1 cellular context compared by ENCODE assay signal in the genomic region with DNA sequence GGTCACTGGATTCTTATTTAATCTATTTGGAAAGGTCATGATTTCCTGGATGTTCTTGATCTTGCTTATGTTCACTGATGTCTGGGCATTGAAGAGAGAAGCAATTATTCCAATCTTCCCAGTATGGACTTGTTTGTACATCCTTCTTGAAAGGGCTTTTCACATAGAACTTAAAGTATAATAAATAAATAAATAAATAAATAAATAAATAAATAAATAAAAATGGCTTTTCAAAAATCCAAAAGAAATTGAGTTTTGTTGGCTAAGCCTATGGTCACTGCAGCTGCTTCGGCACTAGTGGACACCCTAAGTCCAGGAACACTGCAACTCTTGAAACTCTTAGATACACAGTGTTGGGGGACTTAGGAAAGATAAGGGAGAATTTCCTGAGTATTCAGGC.
TF ChIP-seq lines count a peak whose summit lies in the region.

No MANE protein-coding gene starts in this region.

TF ChIP-seq in HEK293, 187 proteins besides CTCF, POLR2A, EP300 and RAD21 (continued from another document):
- TF ChIP-seq, protein P1, sequence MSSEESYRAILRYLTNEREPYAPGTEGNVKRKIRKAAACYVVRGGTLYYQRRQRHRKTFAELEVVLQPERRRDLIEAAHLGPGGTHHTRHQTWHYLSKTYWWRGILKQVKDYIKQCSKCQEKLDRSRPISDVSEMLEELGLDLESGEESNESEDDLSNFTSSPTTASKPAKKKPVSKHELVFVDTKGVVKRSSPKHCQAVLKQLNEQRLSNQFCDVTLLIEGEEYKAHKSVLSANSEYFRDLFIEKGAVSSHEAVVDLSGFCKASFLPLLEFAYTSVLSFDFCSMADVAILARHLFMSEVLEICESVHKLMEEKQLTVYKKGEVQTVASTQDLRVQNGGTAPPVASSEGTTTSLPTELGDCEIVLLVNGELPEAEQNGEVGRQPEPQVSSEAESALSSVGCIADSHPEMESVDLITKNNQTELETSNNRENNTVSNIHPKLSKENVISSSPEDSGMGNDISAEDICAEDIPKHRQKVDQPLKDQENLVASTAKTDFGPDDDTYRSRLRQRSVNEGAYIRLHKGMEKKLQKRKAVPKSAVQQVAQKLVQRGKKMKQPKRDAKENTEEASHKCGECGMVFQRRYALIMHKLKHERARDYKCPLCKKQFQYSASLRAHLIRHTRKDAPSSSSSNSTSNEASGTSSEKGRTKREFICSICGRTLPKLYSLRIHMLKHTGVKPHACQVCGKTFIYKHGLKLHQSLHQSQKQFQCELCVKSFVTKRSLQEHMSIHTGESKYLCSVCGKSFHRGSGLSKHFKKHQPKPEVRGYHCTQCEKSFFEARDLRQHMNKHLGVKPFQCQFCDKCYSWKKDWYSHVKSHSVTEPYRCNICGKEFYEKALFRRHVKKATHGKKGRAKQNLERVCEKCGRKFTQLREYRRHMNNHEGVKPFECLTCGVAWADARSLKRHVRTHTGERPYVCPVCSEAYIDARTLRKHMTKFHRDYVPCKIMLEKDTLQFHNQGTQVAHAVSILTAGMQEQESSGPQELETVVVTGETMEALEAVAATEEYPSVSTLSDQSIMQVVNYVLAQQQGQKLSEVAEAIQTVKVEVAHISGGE (tag by site-specific recombination; conservative IDR thresholded peaks at IDR 0.05; ENCODE audit: low read depth) = peak; percentile 51
- TF ChIP-seq ZNF426 (tag by site-specific recombination; IDR thresholded peaks at IDR 0.05) (peak; percentile 69), ZNF19 (tag by site-specific recombination; IDR thresholded peaks at IDR 0.05; ENCODE audit: low read depth) (no peak), ZNF677 (tag by site-specific recombination; IDR thresholded peaks at IDR 0.05) (no peak), ZNF394 (tag by site-specific recombination; IDR thresholded peaks at IDR 0.05; ENCODE audit: borderline replicate concordance) (peak; percentile 82; the same call in 1 of the 2 replicates), ZNF266 (tag by site-specific recombination; IDR thresholded peaks at IDR 0.05; ENCODE audit: low read depth) (peak; percentile 35; the same call in 1 of the 2 replicates)
TF ChIP-seq in HEK293: peak in this region for 13.
